1 cellular context compared by ENCODE assay signal in genomic region chr7:131359136-131359776, GRCh38.
A peak's percentile ranks its signal among the peaks of the same experiment; 100 is the strongest.
TF ChIP-seq lines count a peak whose summit lies in the region.

No MANE protein-coding gene starts in this region.

TF ChIP-seq in HEK293, 187 proteins besides CTCF, POLR2A, EP300 and RAD21 (continued from another document):
- TF ChIP-seq PRDM6 (tag by site-specific recombination; IDR thresholded peaks at IDR 0.05), result peak; percentile 7; the same call in 1 of the 2 replicates
